In the genomic region with DNA sequence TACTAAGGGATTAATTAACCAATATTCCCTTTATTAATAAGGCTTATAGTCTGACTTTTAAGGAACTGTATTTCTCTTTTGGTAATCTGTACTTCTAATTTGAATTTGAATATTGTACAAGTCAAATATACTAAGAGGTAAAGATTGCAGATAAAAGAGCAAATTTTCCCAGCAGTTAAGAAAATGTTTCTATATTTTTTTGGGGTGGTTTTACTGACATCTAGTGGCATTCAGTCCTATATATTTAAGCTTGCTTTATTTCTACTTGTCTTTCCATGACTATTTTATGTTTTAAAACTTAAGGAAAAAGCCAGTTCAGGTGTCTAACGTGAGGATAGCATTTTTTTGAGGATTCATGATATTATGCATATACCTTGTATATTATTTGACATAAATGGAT, we compare ENCODE assay signal across 20 cellular contexts. TPM values are rescaled to one million over a fixed set of nuclear protein-coding genes. Genes with fewer than 3 reads are reported as not detected.
DNase-seq lines count a peak whose midpoint lies in the region; ATAC-seq and TF ChIP-seq lines count a peak whose summit lies in the region.
"Had no signal": no experiment of that assay in that cellular context is flagged by ENCODE, and none has a peak within 500 bp of the region (broad histone marks: within the 10 kb centered on the region; RNA-seq: fewer than 3 reads in every experiment).

No MANE protein-coding gene starts in this region.

- ATAC-seq in left lobe of liver, result peak; percentile 30
- ATAC-seq in GM21447 (IDR thresholded peaks at IDR 0.05; ENCODE audit: unreplicated experiment), result no peak
- no peak for ATAC-seq in omental fat pad (ENCODE audit: low FRiP score)
- ATAC-seq in sciatic nerve, result no peak
- ATAC-seq: effector memory CD8-positive, alpha-beta T cell; left cardiac atrium; stimulated activated naive CD8-positive, alpha-beta T cell treated with anti-CD3 and anti-CD28 coated beads, Interleukin-15, amount 100 ng/mL, for 72 hours had no signal

- no peaks in the 10 kb centered on the region for H3K27me3 Mint-ChIP-seq in HFFc6 (ENCODE audit: insufficient read depth)
- H3K27me3 Mint-ChIP-seq: CD4-positive, CD25-positive, alpha-beta regulatory T cell; effector memory CD8-positive, alpha-beta T cell; stimulated activated naive CD8-positive, alpha-beta T cell treated with anti-CD3 and anti-CD28 coated beads, Interleukin-15, amount 100 ng/mL, for 72 hours had no signal

- DNase-seq in AML-193 (lab: John Stamatoyannopoulos, UW), result peak; percentile 10 to 18
- DNase-seq in HFFc6, result no peak
- DNase-seq in astrocyte of the spinal cord (ENCODE audit: low read depth, low spot score), result peak; percentile 1
- no peak for DNase-seq in left lobe of liver (ENCODE audit: low spot score)
- DNase-seq in T-helper 1 cell, result no peak
- DNase-seq in omental fat pad (ENCODE audit: low spot score), result no peak
- DNase-seq in sciatic nerve (ENCODE audit: low spot score), result no peak
- DNase-seq: activated CD4-positive, alpha-beta T cell treated with anti-CD3 and anti-CD28 coated beads, Interleukin-2, amount 50 U/mL, for 48 hours; brain microvascular endothelial cell; CD4-positive, CD25-positive, alpha-beta regulatory T cell; effector memory CD8-positive, alpha-beta T cell; head of caudate nucleus; KG1; left cardiac atrium; NCI-H2029; stimulated activated naive CD8-positive, alpha-beta T cell treated with anti-CD3 and anti-CD28 coated beads, Interleukin-15, amount 100 ng/mL, for 72 hours had no signal

- peaks cover 10% of the 10 kb centered on the region; the same call in 1 of the 2 replicates for H3K36me3 Mint-ChIP-seq in HFFc6 (ENCODE audit: low read depth)
- H3K36me3 Mint-ChIP-seq: CD4-positive, CD25-positive, alpha-beta regulatory T cell had no signal

- intact Hi-C loops in sciatic nerve (cut with DNase I), result no loop called here

- in situ Hi-C loops in astrocyte of the spinal cord (cut with HindIII; ENCODE audit: low sequenced_read_pairs), result no loop called here

- no peaks in the 10 kb centered on the region for H3K4me1 Mint-ChIP-seq in HFFc6 (ENCODE audit: low read depth)
- H3K4me1 Mint-ChIP-seq: CD4-positive, CD25-positive, alpha-beta regulatory T cell; stimulated activated naive CD8-positive, alpha-beta T cell treated with anti-CD3 and anti-CD28 coated beads, Interleukin-15, amount 100 ng/mL, for 72 hours had no signal

- H3K27ac Mint-ChIP-seq in HFFc6, result no peak overlapping the region
- H3K27ac Mint-ChIP-seq: activated T-helper 2 cell treated with anti-CD3 and anti-CD28 coated beads, Interferon-gamma antibody, Interleukin-2, Interleukin-4, amounts not matched to agents 10 μg/mL and 5 μg/mL and 100 μg/mL, durations not matched to agents 14 hours and 24 hours and 36 hours; CD4-positive, CD25-positive, alpha-beta regulatory T cell; effector memory CD8-positive, alpha-beta T cell; stimulated activated naive CD8-positive, alpha-beta T cell treated with anti-CD3 and anti-CD28 coated beads, Interleukin-15, amount 100 ng/mL, for 72 hours had no signal

- H3K4me3 ChIP-seq in astrocyte of the spinal cord (ENCODE audit: low read depth, low read length), result no peak overlapping the region

- no peak overlapping the region for H3K4me3 Mint-ChIP-seq in HFFc6
- H3K4me3 Mint-ChIP-seq: CD4-positive, CD25-positive, alpha-beta regulatory T cell; effector memory CD8-positive, alpha-beta T cell; stimulated activated naive CD8-positive, alpha-beta T cell treated with anti-CD3 and anti-CD28 coated beads, Interleukin-15, amount 100 ng/mL, for 72 hours had no signal

- peaks cover 39% of the 10 kb centered on the region for H3K9me3 Mint-ChIP-seq in HFFc6
- H3K9me3 Mint-ChIP-seq: activated T-helper 2 cell treated with anti-CD3 and anti-CD28 coated beads, Interferon-gamma antibody, Interleukin-2, Interleukin-4, amounts not matched to agents 10 μg/mL and 5 μg/mL and 100 μg/mL, durations not matched to agents 14 hours and 24 hours and 36 hours; effector memory CD8-positive, alpha-beta T cell had no signal

- TF ChIP-seq CTCF in HFFc6 (IDR thresholded peaks at IDR 0.05), result peak; percentile 38; the same call in 1 of the 2 replicates
- peak; percentile 11 for TF ChIP-seq CTCF in astrocyte of the spinal cord (IDR thresholded peaks at IDR 0.05; ENCODE audit: low read depth, low read length)
- no peak for TF ChIP-seq CTCF in omental fat pad (IDR thresholded peaks at IDR 0.05)

RNA-seq across cellular contexts. Expression of gene TDRD15, which starts 41.6 kb away (rescaled TPM):
- not detected for total RNA-seq in HFFc6 (2021; fragmentation: NEBNext Ultra II Directional; extraction: Animal tissue kit (Norgen Biotek cat#: 25700))
- 0.93 TPM for total RNA-seq in left lobe of liver
- under 1 TPM in 1 of 4 donors, not detected in 3; 0.84 TPM for total RNA-seq in omental fat pad
- total RNA-seq in sciatic nerve, result 0.13 TPM
- total RNA-seq: activated T-helper 2 cell treated with anti-CD3 and anti-CD28 coated beads, Interferon-gamma antibody, Interleukin-2, Interleukin-4, amounts not matched to agents 10 μg/mL and 5 μg/mL and 100 μg/mL, durations not matched to agents 14 hours and 24 hours and 36 hours; CD4-positive, CD25-positive, alpha-beta regulatory T cell; left cardiac atrium; myocyte; T-helper 1 cell treated with Interleukin-12 subunit alpha and Interleukin-12 subunit beta and Interleukin-4 antibody, amounts not matched to agents 30 ng/mL and 1 ng/mL, for 36 hours had no signal

Comparison
In these comparisons a context has a peak if more than half of its experiments do, and no peak if none do; other contexts are left out.
1. DNase-seq: peak in AML-193 (2 of 2) and astrocyte of the spinal cord (single experiment); none in HFFc6 (single experiment), left lobe of liver (single experiment), T-helper 1 cell (0 of 5), omental fat pad (single experiment) and sciatic nerve (single experiment).
2. CTCF ChIP-seq: peak in HFFc6 (single experiment) and astrocyte of the spinal cord (single experiment); none in omental fat pad (0 of 3).